ENCODE assay signal across 27 cellular contexts in genomic region chr1:163076446-163076845, GRCh38. TPM values are rescaled to one million over a fixed set of nuclear protein-coding genes. Genes with fewer than 3 reads are reported as not detected.
"Had no signal": no experiment of that assay in that cellular context is flagged by ENCODE, and none has a peak within 500 bp of the region (broad histone marks: within the 10 kb centered on the region; RNA-seq: fewer than 3 reads in every experiment).

No MANE protein-coding gene starts in this region.

- H3K4me3 ChIP-seq: left lung, lower lobe of right lung, ovary, prostate gland, sigmoid colon, thoracic aorta, vagina had no signal

- DNase-seq: activated CD4-positive, alpha-beta T cell treated with anti-CD3 and anti-CD28 coated beads for 36 hours; activated CD4-positive, CD25-positive, alpha-beta regulatory T cell; activated CD8-positive, alpha-beta memory T cell treated with anti-CD3 and anti-CD28 coated beads, Interleukin-2, amount 10 ng/mL, durations not matched to agents 7 days and 5 days; activated CD8-positive, alpha-beta T cell treated with anti-CD3 and anti-CD28 coated beads, Interleukin-2, amount 10 ng/mL, durations not matched to agents 7 days and 5 days; activated naive CD4-positive, alpha-beta T cell; activated T-cell treated with anti-CD3 and anti-CD28 coated beads, Interleukin-2, amount 50 U/mL, for 72 hours; anterior cingulate cortex; cortex of kidney; foreskin melanocyte; glutamatergic neuron; left lung; lower lobe of right lung; mesenchymal stem cell; natural killer cell; ovary; sigmoid colon; small intestine; stimulated activated CD4-positive, alpha-beta T cell treated with anti-CD3 and anti-CD28 coated beads, Interleukin-4, amount 100 ng/mL, for 24 hours; T-helper 1 cell; trophoblast cell had no signal

- H3K4me3 Mint-ChIP-seq: activated CD4-positive, alpha-beta T cell treated with anti-CD3 and anti-CD28 coated beads for 36 hours; activated CD8-positive, alpha-beta memory T cell treated with anti-CD3 and anti-CD28 coated beads, Interleukin-2, amount 10 ng/mL, durations not matched to agents 7 days and 5 days; activated CD8-positive, alpha-beta T cell treated with anti-CD3 and anti-CD28 coated beads, Interleukin-2, amount 10 ng/mL, durations not matched to agents 7 days and 5 days; activated T-cell treated with anti-CD3 and anti-CD28 coated beads, Interleukin-2, amount 50 U/mL, for 72 hours; natural killer cell; stimulated activated effector memory CD8-positive, alpha-beta T cell treated with anti-CD3 and anti-CD28 coated beads, Interleukin-12 subunit alpha, Interleukin-12 subunit beta, amount 100 ng/mL, for 72 hours; stimulated activated naive CD8-positive, alpha-beta T cell treated with anti-CD3 and anti-CD28 coated beads, Interleukin-15, Interleukin-2, amounts not matched to agents 100 ng/mL and 50 ng/mL, for 24 hours had no signal

- H3K4me1 ChIP-seq: left lung, lower lobe of right lung, prostate gland, vagina had no signal

- H3K9me3 ChIP-seq: lower lobe of right lung, ovary, prostate gland, sigmoid colon, thoracic aorta, vagina had no signal

- H3K27ac Mint-ChIP-seq: activated CD4-positive, alpha-beta T cell treated with anti-CD3 and anti-CD28 coated beads for 36 hours; activated CD8-positive, alpha-beta memory T cell treated with anti-CD3 and anti-CD28 coated beads, Interleukin-2, amount 10 ng/mL, durations not matched to agents 7 days and 5 days; activated CD8-positive, alpha-beta T cell treated with anti-CD3 and anti-CD28 coated beads, Interleukin-2, amount 10 ng/mL, durations not matched to agents 7 days and 5 days; activated naive CD4-positive, alpha-beta T cell treated with anti-CD3 and anti-CD28 coated beads, Interleukin-2, amount 50 U/mL, for 72 hours; activated T-cell treated with anti-CD3 and anti-CD28 coated beads, Interleukin-2, amount 50 U/mL, for 72 hours; natural killer cell; stimulated activated effector memory CD8-positive, alpha-beta T cell treated with anti-CD3 and anti-CD28 coated beads, Interleukin-12 subunit alpha, Interleukin-12 subunit beta, amount 100 ng/mL, for 72 hours; stimulated activated naive CD8-positive, alpha-beta T cell treated with anti-CD3 and anti-CD28 coated beads, Interleukin-15, Interleukin-2, amounts not matched to agents 100 ng/mL and 50 ng/mL, for 24 hours had no signal

- H3K27me3 ChIP-seq: left lung, ovary, sigmoid colon, vagina had no signal

- H3K27ac ChIP-seq: left lung, lower lobe of right lung, ovary, prostate gland, thoracic aorta, vagina had no signal

- ATAC-seq: activated CD4-positive, alpha-beta T cell treated with anti-CD3 and anti-CD28 coated beads for 36 hours; activated CD8-positive, alpha-beta memory T cell treated with anti-CD3 and anti-CD28 coated beads, Interleukin-2, amount 10 ng/mL, durations not matched to agents 7 days and 5 days; activated CD8-positive, alpha-beta T cell treated with anti-CD3 and anti-CD28 coated beads, Interleukin-2, amount 10 ng/mL, durations not matched to agents 7 days and 5 days; activated naive CD4-positive, alpha-beta T cell treated with anti-CD3 and anti-CD28 coated beads, Interleukin-2, amount 50 U/mL, for 72 hours; activated T-cell treated with anti-CD3 and anti-CD28 coated beads, Interleukin-2, amount 50 U/mL, for 72 hours; left lung; lower lobe of right lung; natural killer cell; stimulated activated effector memory CD8-positive, alpha-beta T cell treated with anti-CD3 and anti-CD28 coated beads, Interleukin-12 subunit alpha, Interleukin-12 subunit beta, amount 100 ng/mL, for 72 hours had no signal

- H3K9me3 Mint-ChIP-seq: activated naive CD4-positive, alpha-beta T cell treated with anti-CD3 and anti-CD28 coated beads, Interleukin-2, amount 50 U/mL, for 72 hours; stimulated activated effector memory CD8-positive, alpha-beta T cell treated with anti-CD3 and anti-CD28 coated beads, Interleukin-12 subunit alpha, Interleukin-12 subunit beta, amount 100 ng/mL, for 72 hours; stimulated activated naive CD8-positive, alpha-beta T cell treated with anti-CD3 and anti-CD28 coated beads, Interleukin-15, Interleukin-2, amounts not matched to agents 100 ng/mL and 50 ng/mL, for 24 hours had no signal

- H3K4me1 Mint-ChIP-seq: activated CD8-positive, alpha-beta memory T cell treated with anti-CD3 and anti-CD28 coated beads, Interleukin-2, amount 10 ng/mL, durations not matched to agents 7 days and 5 days; natural killer cell; stimulated activated effector memory CD8-positive, alpha-beta T cell treated with anti-CD3 and anti-CD28 coated beads, Interleukin-12 subunit alpha, Interleukin-12 subunit beta, amount 100 ng/mL, for 72 hours had no signal

- H3K36me3 Mint-ChIP-seq: activated CD8-positive, alpha-beta memory T cell treated with anti-CD3 and anti-CD28 coated beads, Interleukin-2, amount 10 ng/mL, durations not matched to agents 7 days and 5 days; activated naive CD4-positive, alpha-beta T cell treated with anti-CD3 and anti-CD28 coated beads, Interleukin-2, amount 50 U/mL, for 72 hours; natural killer cell; stimulated activated effector memory CD8-positive, alpha-beta T cell treated with anti-CD3 and anti-CD28 coated beads, Interleukin-12 subunit alpha, Interleukin-12 subunit beta, amount 100 ng/mL, for 72 hours had no signal

- H3K36me3 ChIP-seq: left lung, lower lobe of right lung, ovary, prostate gland, vagina had no signal

RNA-seq across cellular contexts. Expression of gene RGS4, which starts 7.3 kb away (rescaled TPM):
- total RNA-seq: activated CD4-positive, alpha-beta T cell treated with anti-CD3 and anti-CD28 coated beads for 36 hours; activated CD8-positive, alpha-beta memory T cell treated with anti-CD3 and anti-CD28 coated beads, Interleukin-2, amount 10 ng/mL, durations not matched to agents 7 days and 5 days; activated CD8-positive, alpha-beta T cell treated with anti-CD3 and anti-CD28 coated beads, Interleukin-2, amount 10 ng/mL, durations not matched to agents 7 days and 5 days; activated naive CD4-positive, alpha-beta T cell treated with anti-CD3 and anti-CD28 coated beads, Interleukin-2, amount 50 U/mL, for 72 hours; activated T-cell treated with anti-CD3 and anti-CD28 coated beads, Interleukin-2, amount 50 U/mL, for 72 hours; mononuclear cell; natural killer cell had no signal
